ENCODE assay signal across 2 cellular contexts in the genomic region with DNA sequence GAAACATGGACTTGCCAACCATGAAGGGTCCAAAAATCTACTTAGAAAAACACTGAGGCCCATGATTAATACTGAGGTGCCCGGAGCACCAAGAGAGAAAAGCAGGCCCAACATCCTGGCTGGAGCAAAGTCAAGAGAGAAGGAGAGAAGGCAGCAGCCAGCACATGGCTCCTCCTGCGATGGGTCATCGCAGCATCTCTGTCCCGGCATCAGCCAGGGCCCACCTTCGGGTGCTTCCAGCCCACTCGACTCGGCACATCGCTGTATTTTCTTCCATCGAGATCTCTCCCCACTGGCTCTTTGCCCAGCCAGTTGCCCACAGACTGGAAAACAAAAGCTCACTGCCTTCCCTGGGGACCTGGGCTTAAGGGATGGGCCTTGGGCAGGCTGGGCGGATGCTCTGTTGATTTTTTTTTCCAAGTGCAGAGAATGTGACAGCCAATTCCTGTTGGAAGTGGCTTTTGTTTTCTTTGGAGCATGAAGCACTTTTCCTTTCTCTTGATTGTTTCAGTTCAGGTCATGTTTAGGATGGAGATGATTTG.
A peak's percentile ranks its signal among the peaks of the same experiment; 100 is the strongest.
TF ChIP-seq lines count a peak whose summit lies in the region.

No MANE protein-coding gene starts in this region.

TF ChIP-seq in K562, 482 proteins besides CTCF, POLR2A, EP300 and RAD21:
- TF ChIP-seq EP400 (IDR thresholded peaks at IDR 0.05) (no peak), NEUROD1 (IDR thresholded peaks at IDR 0.05; ENCODE audit: borderline replicate concordance, low read depth, low read length, partially characterized antibody) (no peak), BHLHE40 (IDR thresholded peaks at IDR 0.05; ENCODE audit: low read length) (0 out of 2 replicates have a peak, but pooled peaks have one; percentile 1)

TF ChIP-seq in HepG2, 621 proteins besides CTCF, POLR2A, EP300 and RAD21:
- TF ChIP-seq, protein P1, sequence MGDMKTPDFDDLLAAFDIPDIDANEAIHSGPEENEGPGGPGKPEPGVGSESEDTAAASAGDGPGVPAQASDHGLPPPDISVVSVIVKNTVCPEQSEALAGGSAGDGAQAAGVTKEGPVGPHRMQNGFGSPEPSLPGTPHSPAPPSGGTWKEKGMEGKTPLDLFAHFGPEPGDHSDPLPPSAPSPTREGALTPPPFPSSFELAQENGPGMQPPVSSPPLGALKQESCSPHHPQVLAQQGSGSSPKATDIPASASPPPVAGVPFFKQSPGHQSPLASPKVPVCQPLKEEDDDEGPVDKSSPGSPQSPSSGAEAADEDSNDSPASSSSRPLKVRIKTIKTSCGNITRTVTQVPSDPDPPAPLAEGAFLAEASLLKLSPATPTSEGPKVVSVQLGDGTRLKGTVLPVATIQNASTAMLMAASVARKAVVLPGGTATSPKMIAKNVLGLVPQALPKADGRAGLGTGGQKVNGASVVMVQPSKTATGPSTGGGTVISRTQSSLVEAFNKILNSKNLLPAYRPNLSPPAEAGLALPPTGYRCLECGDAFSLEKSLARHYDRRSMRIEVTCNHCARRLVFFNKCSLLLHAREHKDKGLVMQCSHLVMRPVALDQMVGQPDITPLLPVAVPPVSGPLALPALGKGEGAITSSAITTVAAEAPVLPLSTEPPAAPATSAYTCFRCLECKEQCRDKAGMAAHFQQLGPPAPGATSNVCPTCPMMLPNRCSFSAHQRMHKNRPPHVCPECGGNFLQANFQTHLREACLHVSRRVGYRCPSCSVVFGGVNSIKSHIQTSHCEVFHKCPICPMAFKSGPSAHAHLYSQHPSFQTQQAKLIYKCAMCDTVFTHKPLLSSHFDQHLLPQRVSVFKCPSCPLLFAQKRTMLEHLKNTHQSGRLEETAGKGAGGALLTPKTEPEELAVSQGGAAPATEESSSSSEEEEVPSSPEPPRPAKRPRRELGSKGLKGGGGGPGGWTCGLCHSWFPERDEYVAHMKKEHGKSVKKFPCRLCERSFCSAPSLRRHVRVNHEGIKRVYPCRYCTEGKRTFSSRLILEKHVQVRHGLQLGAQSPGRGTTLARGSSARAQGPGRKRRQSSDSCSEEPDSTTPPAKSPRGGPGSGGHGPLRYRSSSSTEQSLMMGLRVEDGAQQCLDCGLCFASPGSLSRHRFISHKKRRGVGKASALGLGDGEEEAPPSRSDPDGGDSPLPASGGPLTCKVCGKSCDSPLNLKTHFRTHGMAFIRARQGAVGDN (CRISPR knock-in tag; IDR thresholded peaks at IDR 0.05), result peak; percentile 19; the same call in 1 of the 2 replicates
- TF ChIP-seq ZIK1 (CRISPR knock-in tag; IDR thresholded peaks at IDR 0.05; ENCODE audit: borderline replicate concordance, low read depth) (no peak), DZIP1 (CRISPR knock-in tag; IDR thresholded peaks at IDR 0.05) (no peak), KAT2B (IDR thresholded peaks at IDR 0.05; ENCODE audit: borderline replicate concordance, low read depth, low read length) (no peak), SALL1 (CRISPR knock-in tag; IDR thresholded peaks at IDR 0.05) (no peak), SOX6 (IDR thresholded peaks at IDR 0.05) (no peak), SOX6 (CRISPR knock-in tag; IDR thresholded peaks at IDR 0.05) (0 out of 2 replicates have a peak, but pooled peaks have one; percentile 10)
- TF ChIP-seq, protein P2, sequence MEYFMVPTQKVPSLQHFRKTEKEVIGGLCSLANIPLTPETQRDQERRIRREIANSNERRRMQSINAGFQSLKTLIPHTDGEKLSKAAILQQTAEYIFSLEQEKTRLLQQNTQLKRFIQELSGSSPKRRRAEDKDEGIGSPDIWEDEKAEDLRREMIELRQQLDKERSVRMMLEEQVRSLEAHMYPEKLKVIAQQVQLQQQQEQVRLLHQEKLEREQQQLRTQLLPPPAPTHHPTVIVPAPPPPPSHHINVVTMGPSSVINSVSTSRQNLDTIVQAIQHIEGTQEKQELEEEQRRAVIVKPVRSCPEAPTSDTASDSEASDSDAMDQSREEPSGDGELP (IDR thresholded peaks at IDR 0.05; ENCODE audit: borderline replicate concordance, low read depth), result no peak
